Comparison of ENCODE assay signal across 14 cellular contexts in the genomic region with DNA sequence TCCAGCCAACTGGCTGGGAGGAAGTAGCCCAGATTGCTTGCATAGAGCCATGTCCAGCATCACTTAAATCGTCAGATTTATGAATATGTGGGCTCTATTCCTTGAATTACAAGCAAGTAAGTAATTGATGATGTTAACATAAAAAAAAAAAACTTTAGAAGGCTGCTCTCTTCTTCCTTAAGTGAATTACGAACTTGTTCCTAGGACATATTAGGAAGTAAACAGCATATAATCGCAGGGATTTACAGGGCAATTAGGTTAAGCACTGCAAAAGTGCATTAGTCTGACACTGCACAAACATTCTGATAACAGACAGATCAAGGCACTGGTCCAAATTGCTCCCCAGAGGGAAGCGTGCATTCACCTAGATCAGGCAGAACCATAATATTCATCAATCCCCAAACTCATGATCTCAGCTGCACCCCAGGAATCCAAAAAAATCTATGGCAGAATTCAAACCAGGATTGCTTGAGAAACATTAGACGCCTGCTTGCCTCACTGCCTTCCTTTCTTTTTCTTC.
"Had no signal": no experiment of that assay in that cellular context is flagged by ENCODE, and none has a peak within 500 bp of the region (broad histone marks: within the 10 kb centered on the region; RNA-seq: fewer than 3 reads in every experiment).

No MANE protein-coding gene starts in this region.

- DNase-seq: activated CD4-positive, alpha-beta T cell treated with anti-CD3 and anti-CD28 coated beads for 36 hours; activated CD8-positive, alpha-beta memory T cell treated with anti-CD3 and anti-CD28 coated beads, Interleukin-2, amount 50 U/mL, for 4 hours; activated CD8-positive, alpha-beta T cell treated with anti-CD3 and anti-CD28 coated beads for 36 hours; activated naive CD4-positive, alpha-beta T cell; activated naive CD8-positive, alpha-beta T cell treated with anti-CD3 and anti-CD28 coated beads, Interleukin-2, amount 10 ng/mL, durations not matched to agents 7 days and 5 days; aorta; cerebellar nuclear complex; effector memory CD4-positive, alpha-beta T cell; head of caudate nucleus; immature natural killer cell; left colon; pancreas; retina; T-helper 2 cell had no signal
